ENCODE assay signal across 10 cellular contexts in genomic region chr11:64776425-64776824, GRCh38. TPM values are rescaled to one million over a fixed set of nuclear protein-coding genes. Genes with fewer than 3 reads are reported as not detected.
DNase-seq lines count a peak whose midpoint lies in the region; ATAC-seq and TF ChIP-seq lines count a peak whose summit lies in the region.
"Had no signal": no experiment of that assay in that cellular context is flagged by ENCODE, and none has a peak within 500 bp of the region (broad histone marks: within the 10 kb centered on the region; RNA-seq: fewer than 3 reads in every experiment).

No MANE protein-coding gene starts in this region.

- H3K36me3 ChIP-seq in adipocyte (ENCODE audit: control insufficient read depth, insufficient read depth, low read length, severe bottlenecking) (peaks cover 53% of the 10 kb centered on the region), right lobe of liver (peaks cover 11 to 51% (median 39%) of the 10 kb centered on the region in 4 donors)

- H3K9me3 ChIP-seq in adipocyte (ENCODE audit: control insufficient read depth, low read length) = no peaks in the 10 kb centered on the region
- no peaks in the 10 kb centered on the region for H3K9me3 ChIP-seq in right lobe of liver

- WGBS in right lobe of liver (ENCODE audit: insufficient coverage, low coverage, low lambda C conversion rate, missing lambda C conversion rate) = 63% methylated on average over 6 of the region's 6 CpGs

- no peak for DNase-seq in activated naive CD4-positive, alpha-beta T cell (lab: John Stamatoyannopoulos, UW)
- no peak for DNase-seq in adipocyte (ENCODE audit: low read depth)
- DNase-seq in right lobe of liver = no peak
- DNase-seq in type B pancreatic cell (ENCODE audit: extremely low spot score, unreplicated experiment) = no peak
- DNase-seq in kidney tubule cell (ENCODE audit: low spot score) = no peak
- DNase-seq: H7, NCI-H446 had no signal

- no peak for ATAC-seq in right lobe of liver
- ATAC-seq in HG03159 (IDR thresholded peaks at IDR 0.05; ENCODE audit: unreplicated experiment) = no peak
- no peak for ATAC-seq in GM21390 (IDR thresholded peaks at IDR 0.05; ENCODE audit: unreplicated experiment)

- H3K4me1 Mint-ChIP-seq in activated naive CD4-positive, alpha-beta T cell treated with anti-CD3 and anti-CD28 coated beads, Interleukin-2, amount 50 U/mL, for 24 hours = peaks cover 79% of the 10 kb centered on the region
- H3K4me1 Mint-ChIP-seq in type B pancreatic cell (ENCODE audit: unreplicated experiment) = peaks cover 28% of the 10 kb centered on the region

- peak overlapping the region; percentile 81 for H3K9ac ChIP-seq in adipocyte (ENCODE audit: low read length)

- H3K9me3 Mint-ChIP-seq in activated naive CD4-positive, alpha-beta T cell treated with anti-CD3 and anti-CD28 coated beads, Interleukin-2, amount 50 U/mL, for 24 hours = no peaks in the 10 kb centered on the region
- H3K9me3 Mint-ChIP-seq in type B pancreatic cell = no peaks in the 10 kb centered on the region

- intact Hi-C loops in right lobe of liver (cut with DNase I) = no loop called here

- H3K27me3 ChIP-seq in adipocyte (replicated peaks; ENCODE audit: control insufficient read depth, insufficient read depth, low read length) (no peaks in the 10 kb centered on the region), right lobe of liver (no peaks in the 10 kb centered on the region)

- peak overlapping the region; percentile 95 for H3K4me3 Mint-ChIP-seq in activated naive CD4-positive, alpha-beta T cell treated with anti-CD3 and anti-CD28 coated beads, Interleukin-2, amount 50 U/mL, for 24 hours
- peak overlapping the region; percentile 97 for H3K4me3 Mint-ChIP-seq in type B pancreatic cell

- no peak overlapping the region for H3K27ac ChIP-seq in right lobe of liver

- peaks cover 24% of the 10 kb centered on the region for H3K4me1 ChIP-seq in adipocyte (ENCODE audit: control insufficient read depth, insufficient read depth, low read length)
- peaks cover 2 to 25% (median 12%) of the 10 kb centered on the region in 4 donors for H3K4me1 ChIP-seq in right lobe of liver

- H3K4me3 ChIP-seq in adipocyte (ENCODE audit: low read length) (peak overlapping the region; percentile 84), right lobe of liver (peak overlapping the region; percentile 74 to 92 (median 83))

- H3K36me3 Mint-ChIP-seq in activated naive CD4-positive, alpha-beta T cell treated with anti-CD3 and anti-CD28 coated beads, Interleukin-2, amount 50 U/mL, for 24 hours = peaks cover 38% of the 10 kb centered on the region
- peaks cover 51% of the 10 kb centered on the region for H3K36me3 Mint-ChIP-seq in type B pancreatic cell

- no peaks in the 10 kb centered on the region for H3K27me3 Mint-ChIP-seq in activated naive CD4-positive, alpha-beta T cell treated with anti-CD3 and anti-CD28 coated beads, Interleukin-2, amount 50 U/mL, for 24 hours
- peaks cover 3% of the 10 kb centered on the region for H3K27me3 Mint-ChIP-seq in type B pancreatic cell

- TF ChIP-seq POLR2A in right lobe of liver (IDR thresholded peaks at IDR 0.05) = no peak

- TF ChIP-seq CTCF in right lobe of liver (IDR thresholded peaks at IDR 0.05) (no peak), type B pancreatic cell (conservative IDR thresholded peaks at IDR 0.05) (no peak)

- peak overlapping the region; percentile 86 for H3K27ac Mint-ChIP-seq in activated naive CD4-positive, alpha-beta T cell treated with anti-CD3 and anti-CD28 coated beads, Interleukin-2, amount 50 U/mL, for 24 hours
- peak overlapping the region; percentile 96 for H3K27ac Mint-ChIP-seq in type B pancreatic cell

RNA-seq across cellular contexts. Expression of gene SF1, which starts 1.9 kb away (rescaled TPM):
- 100 to 1,000 TPM in 5 of 6 experiments, 10 to 100 TPM in 1; 92.7 to 164 (median 141) TPM for total RNA-seq in right lobe of liver
- 315 and 450 TPM in 2 replicates for total RNA-seq in type B pancreatic cell (ENCODE audit: low replicate concordance)

RNA-seq across cellular contexts. Expression of gene PYGM, which starts 16.7 kb away (rescaled TPM):
- total RNA-seq in right lobe of liver (1 to 10 TPM in 1 of 6 experiments, under 1 TPM in 5; 0.24 to 1.4 (median 0.47) TPM), type B pancreatic cell (ENCODE audit: low replicate concordance) (2.0 and 239 TPM in 2 replicates)

RNA-seq across cellular contexts. Expression of gene MAP4K2, which starts 26.6 kb away (rescaled TPM):
- total RNA-seq in right lobe of liver (10 to 100 TPM in 1 of 6 experiments, 1 to 10 TPM in 5; 3.4 to 14.7 (median 4.8) TPM), type B pancreatic cell (ENCODE audit: low replicate concordance) (8.6 and 20.2 TPM in 2 replicates)

RNA-seq across cellular contexts. Expression of gene RASGRP2, which starts 32.5 kb away (rescaled TPM):
- total RNA-seq in right lobe of liver (1 to 10 TPM; 1.6 to 8.1 (median 3.2) TPM), type B pancreatic cell (ENCODE audit: low replicate concordance) (3.0 and 11.7 TPM in 2 replicates)

RNA-seq across cellular contexts. Expression of gene MEN1, which starts 33.9 kb away (rescaled TPM):
- total RNA-seq in right lobe of liver (10 to 100 TPM; 13.1 to 21.5 (median 17.0) TPM), type B pancreatic cell (ENCODE audit: low replicate concordance) (35.5 and 50.6 TPM in 2 replicates)
